Comparison of ENCODE assay signal across 11 cellular contexts in genomic region chrX:19811807-19812604, GRCh38.
A peak's percentile ranks its signal among the peaks of the same experiment; 100 is the strongest.
DNase-seq lines count a peak whose midpoint lies in the region; ATAC-seq lines count a peak whose summit lies in the region.
"Had no signal": no experiment of that assay in that cellular context is flagged by ENCODE, and none has a peak within 500 bp of the region (broad histone marks: within the 10 kb centered on the region; RNA-seq: fewer than 3 reads in every experiment).

No MANE protein-coding gene starts in this region.

- H3K27me3 ChIP-seq in HAP-1 (ENCODE audit: low read depth): no peaks in the 10 kb centered on the region
- H3K27me3 ChIP-seq: heart left ventricle had no signal

- DNase-seq in CD1c-positive myeloid dendritic cell (ENCODE audit: extremely low spot score): peak; percentile 36
- peak; percentile 69 for DNase-seq in H4 (ENCODE audit: low spot score)
- no peak for DNase-seq in T-helper 17 cell
- peak; percentile 76 for DNase-seq in left kidney (ENCODE audit: low read depth, low spot score)
- DNase-seq in NCI-H187 treated with DMSO at 0.1 percent for 48 hours (lab: John Stamatoyannopoulos, UW): no peak
- no peak for DNase-seq in NCI-H226
- no peak for DNase-seq in HAP-1 (ENCODE audit: low spot score in 2 of 2)
- no peak for DNase-seq in HT-29 (ENCODE audit: low spot score)
- DNase-seq: activated gamma-delta T cell had no signal

- no peaks in the 10 kb centered on the region for H3K9me3 ChIP-seq in T-helper 17 cell (ENCODE audit: control insufficient read depth, low read length, poor library complexity, severe bottlenecking)
- H3K9me3 ChIP-seq in HAP-1: 0 out of 2 replicates have a peak, but pooled peaks cover 2% of the 10 kb centered on the region
- H3K9me3 ChIP-seq: prostate gland had no signal

- H3K4me3 ChIP-seq in HAP-1: no peak overlapping the region
- H3K4me3 ChIP-seq: heart left ventricle, prostate gland had no signal

- peak overlapping the region; percentile 29 for H3K27ac Mint-ChIP-seq in T-helper 17 cell

- ATAC-seq in T-helper 17 cell: no peak

- peak overlapping the region; percentile 9 for H3K4me3 Mint-ChIP-seq in T-helper 17 cell

- peaks cover 26% of the 10 kb centered on the region for H3K4me1 Mint-ChIP-seq in T-helper 17 cell

- in situ Hi-C loops in HAP-1 (cut with MboI; ENCODE audit: low sequenced_read_pairs): no loop called here

- peaks cover 5% of the 10 kb centered on the region; the same call in 1 of the 2 replicates for H3K4me1 ChIP-seq in HAP-1
- H3K4me1 ChIP-seq: prostate gland had no signal

- no peaks in the 10 kb centered on the region for H3K36me3 ChIP-seq in HAP-1 (replicated peaks)
- H3K36me3 ChIP-seq: heart left ventricle, prostate gland had no signal

- no peaks in the 10 kb centered on the region for H3K27me3 Mint-ChIP-seq in T-helper 17 cell

- H3K36me3 Mint-ChIP-seq in T-helper 17 cell (ENCODE audit: low read depth): no peaks in the 10 kb centered on the region

Comparison
In these comparisons a context has a peak if more than half of its experiments do, and no peak if none do; other contexts are left out.
1. DNase-seq: peak in CD1c-positive myeloid dendritic cell (single experiment), H4 (single experiment) and left kidney (single experiment); none in T-helper 17 cell (0 of 3), NCI-H187 treated with DMSO at 0.1 percent for 48 hours (single experiment), NCI-H226 (single experiment), HAP-1 (0 of 2) and HT-29 (single experiment).